Comparison of ENCODE assay signal across 19 cellular contexts in the genomic region with DNA sequence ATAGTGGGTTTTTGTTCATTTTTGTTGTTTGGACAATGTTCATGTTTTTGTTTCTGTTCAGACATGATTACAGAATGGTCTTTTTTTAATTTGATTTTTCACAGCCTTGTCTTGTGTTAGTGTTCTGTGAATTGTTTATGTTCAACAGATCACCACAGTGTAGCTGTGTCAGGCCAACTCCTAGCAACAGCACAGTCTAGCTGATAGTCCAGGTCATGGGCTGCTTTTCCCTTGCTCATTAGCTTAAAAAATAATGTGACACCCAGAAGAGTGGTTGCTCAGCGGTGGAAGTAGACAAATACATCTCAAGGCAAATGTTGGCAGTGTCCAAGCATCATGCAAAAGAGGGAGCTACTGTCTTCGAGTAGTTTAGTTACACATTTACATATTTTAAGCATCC. TPM values are rescaled to one million over a fixed set of nuclear protein-coding genes. Genes with fewer than 3 reads are reported as not detected.
"Had no signal": no experiment of that assay in that cellular context is flagged by ENCODE, and none has a peak within 500 bp of the region (broad histone marks: within the 10 kb centered on the region; RNA-seq: fewer than 3 reads in every experiment).

No MANE protein-coding gene starts in this region.

- ATAC-seq: activated CD4-positive, alpha-beta T cell treated with anti-CD3 and anti-CD28 coated beads for 36 hours; activated CD8-positive, alpha-beta T cell treated with anti-CD3 and anti-CD28 coated beads for 36 hours had no signal

- H3K27ac Mint-ChIP-seq: activated CD4-positive, alpha-beta T cell treated with anti-CD3 and anti-CD28 coated beads for 36 hours; activated CD8-positive, alpha-beta T cell treated with anti-CD3 and anti-CD28 coated beads for 36 hours; T-helper 2 cell treated with Interferon-gamma antibody and Interleukin-4, amounts not matched to agents 5 μg/mL and 100 μg/mL, for 36 hours had no signal

- H3K9me3 ChIP-seq: left ventricle myocardium inferior, thyroid gland had no signal

- H3K27me3 ChIP-seq: hepatocyte, thyroid gland had no signal

- H3K4me2 ChIP-seq: hepatocyte had no signal

- H2AFZ ChIP-seq: hepatocyte, parathyroid adenoma had no signal

- H3K79me2 ChIP-seq: parathyroid adenoma had no signal

- DNase-seq: activated CD4-positive, alpha-beta T cell treated with anti-CD3 and anti-CD28 coated beads for 36 hours; activated CD8-positive, alpha-beta memory T cell treated with anti-CD3 and anti-CD28 coated beads, Interleukin-2, amount 50 U/mL, for 48 hours; activated CD8-positive, alpha-beta T cell treated with anti-CD3 and anti-CD28 coated beads for 36 hours; activated naive CD4-positive, alpha-beta T cell; effector CD8-positive, alpha-beta T cell; kidney; left ventricle myocardium inferior; retina; thyroid gland had no signal

- H3K9ac ChIP-seq: parathyroid adenoma had no signal

- H3K27ac ChIP-seq: coronary artery, epithelial cell of prostate, hepatocyte, left ventricle myocardium inferior, parathyroid adenoma, skin epidermis, thyroid gland had no signal

- H3K4me3 ChIP-seq: coronary artery, hepatocyte, left ventricle myocardium inferior, skin epidermis, thyroid gland had no signal

- FAIRE-seq: kidney had no signal

- H3K9me3 Mint-ChIP-seq: activated CD8-positive, alpha-beta T cell treated with anti-CD3 and anti-CD28 coated beads for 36 hours; neural crest cell; T-helper 2 cell treated with Interferon-gamma antibody and Interleukin-4, amounts not matched to agents 5 μg/mL and 100 μg/mL, for 36 hours had no signal

RNA-seq across cellular contexts. Expression of gene SMCO3, which starts 33.1 kb away (rescaled TPM):
- total RNA-seq: activated CD4-positive, alpha-beta T cell treated with anti-CD3 and anti-CD28 coated beads for 36 hours; activated CD8-positive, alpha-beta T cell treated with anti-CD3 and anti-CD28 coated beads for 36 hours; cardiac septum; mesenteric fat pad; myocyte; neural crest cell had no signal
